In the genomic region with DNA sequence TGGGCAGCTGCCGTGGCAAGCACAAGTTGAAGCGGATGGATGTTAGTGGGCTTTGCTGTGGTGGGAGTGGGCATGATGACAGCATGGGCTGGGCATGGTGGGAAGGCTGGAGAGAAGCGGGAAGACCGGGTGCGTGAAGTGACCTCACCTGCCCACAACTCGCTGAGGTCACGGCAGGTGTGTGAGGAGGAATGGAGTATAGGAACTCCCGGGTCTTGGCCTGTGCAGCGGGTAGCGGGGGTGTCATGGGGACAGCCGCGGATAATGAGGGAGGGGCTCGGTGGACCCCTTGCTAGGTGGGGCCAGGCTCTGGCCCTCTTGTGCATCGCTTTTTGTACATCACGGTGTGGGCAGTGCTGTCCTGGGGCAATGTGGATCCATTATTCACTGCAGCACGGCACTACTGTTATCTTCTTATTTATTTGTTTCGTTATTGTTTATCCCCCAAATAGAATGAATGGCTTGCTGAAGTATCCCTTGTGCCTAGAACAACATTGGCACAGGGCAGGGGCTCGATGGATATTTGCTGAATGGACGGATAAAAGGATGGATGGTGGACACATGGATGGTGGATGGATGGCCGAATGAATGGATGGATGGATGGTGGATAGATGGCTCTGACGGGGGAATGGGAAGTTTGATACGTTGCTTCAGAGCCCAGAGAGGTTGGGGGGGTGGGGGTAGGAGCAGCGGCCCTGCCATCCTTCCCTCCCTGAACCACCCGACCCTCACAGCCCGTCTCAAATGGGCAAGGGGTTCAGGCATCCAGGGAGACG, we compare ENCODE assay signal across 1 cellular context.
TF ChIP-seq lines count a peak whose summit lies in the region.

No MANE protein-coding gene starts in this region.

TF ChIP-seq in K562, 482 proteins besides CTCF, POLR2A, EP300 and RAD21:
- TF ChIP-seq C11orf30 (IDR thresholded peaks at IDR 0.05; ENCODE audit: low read depth), result 0 out of 2 replicates have a peak, but pooled peaks have one; percentile 7
- no peak for TF ChIP-seq IFI16 (CRISPR knock-in tag; IDR thresholded peaks at IDR 0.05)
- peak; percentile 17; the same call in 1 of the 2 replicates for TF ChIP-seq ZNF316 (IDR thresholded peaks at IDR 0.05)
